9 cellular contexts compared by ENCODE assay signal in the genomic region with DNA sequence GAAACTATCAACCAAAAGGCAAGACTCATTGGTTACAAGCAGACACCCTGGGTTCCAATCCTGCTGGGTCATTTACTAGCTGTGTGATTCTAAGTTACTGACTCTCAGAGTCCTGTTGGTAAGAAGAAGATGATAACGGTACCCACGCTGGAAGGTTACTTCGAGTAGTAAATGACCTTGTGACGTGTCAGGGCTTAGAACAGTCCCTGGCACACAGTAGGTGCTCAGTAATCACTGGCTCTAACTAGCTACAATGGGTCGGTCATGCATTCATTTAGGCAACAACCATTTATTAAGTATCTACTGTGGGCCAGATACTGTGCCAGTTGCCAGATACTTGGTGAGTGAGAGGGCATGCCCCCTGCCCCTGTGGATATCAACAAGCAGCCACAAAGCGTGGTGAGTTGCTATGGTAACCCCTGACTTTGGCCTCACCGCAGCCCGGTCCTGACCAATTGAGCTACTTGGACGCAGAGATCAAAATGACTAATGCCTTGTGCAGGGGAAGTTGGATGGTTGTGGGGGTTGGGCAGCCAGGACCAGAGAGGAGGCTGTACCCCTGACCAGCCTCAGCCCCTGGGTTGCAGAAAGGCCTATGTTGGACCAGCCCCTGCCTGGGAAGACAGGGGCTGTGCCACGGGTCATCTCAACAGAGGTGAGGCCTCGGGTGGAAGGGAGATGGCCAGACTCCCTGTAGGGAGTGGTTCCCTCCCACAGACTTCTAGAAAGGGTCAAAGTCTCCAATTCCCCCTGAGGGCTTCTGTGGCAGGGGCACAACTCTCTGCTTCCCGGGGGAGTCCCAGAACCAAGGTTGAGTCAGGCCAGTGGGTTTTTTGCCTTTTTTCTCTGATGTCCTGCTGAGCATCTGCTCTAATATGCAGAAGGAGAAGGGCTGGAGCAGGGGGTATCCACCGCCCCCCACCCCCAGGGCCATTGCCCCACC. TPM values are rescaled to one million over a fixed set of nuclear protein-coding genes. Genes with fewer than 3 reads are reported as not detected.
DNase-seq lines count a peak whose midpoint lies in the region; ATAC-seq and TF ChIP-seq lines count a peak whose summit lies in the region.
"Had no signal": no experiment of that assay in that cellular context is flagged by ENCODE, and none has a peak within 500 bp of the region (broad histone marks: within the 10 kb centered on the region; RNA-seq: fewer than 3 reads in every experiment).

No MANE protein-coding gene starts in this region.

- ATAC-seq in Right ventricle myocardium inferior (no peak), left lobe of liver (peak; percentile 32), HG03135 (IDR thresholded peaks at IDR 0.05; ENCODE audit: unreplicated experiment) (no peak)
- no peak for ATAC-seq in activated naive CD8-positive, alpha-beta T cell treated with anti-CD3 and anti-CD28 coated beads, Interleukin-2, amount 10 ng/mL, durations not matched to agents 7 days and 5 days (ENCODE audit: low read depth)

- WGBS in lower leg skin, 2 donors, result 74 to 82% methylated on average over 11 to 13 of the region's 13 CpGs

- TF ChIP-seq POLR2A in vagina (IDR thresholded peaks at IDR 0.05) (no peak), lower leg skin (IDR thresholded peaks at IDR 0.05) (no peak)

- H3K27ac Mint-ChIP-seq in activated naive CD8-positive, alpha-beta T cell treated with anti-CD3 and anti-CD28 coated beads, Interleukin-2, amount 10 ng/mL, durations not matched to agents 7 days and 5 days, result peak overlapping the region; percentile 30
- H3K27ac Mint-ChIP-seq: activated B cell treated with CpG ODN at 0.5 μM for 24 hours had no signal

- TF ChIP-seq CTCF in vagina (IDR thresholded peaks at IDR 0.05) (no peak), lower leg skin (IDR thresholded peaks at IDR 0.05) (no peak)

- DNase-seq in Right ventricle myocardium inferior (ENCODE audit: missing footprints), result peak; percentile 75
- DNase-seq in cardiac septum (ENCODE audit: low spot score), result no peak
- DNase-seq in activated naive CD8-positive, alpha-beta T cell treated with anti-CD3 and anti-CD28 coated beads, Interleukin-2, amount 10 ng/mL, durations not matched to agents 7 days and 5 days, result no peak
- DNase-seq in left lobe of liver (ENCODE audit: low spot score), result no peak
- no peak for DNase-seq in vagina (ENCODE audit: extremely low spot score in 2 of 2)
- DNase-seq in lower leg skin (ENCODE audit: low spot score in 2 of 2), result no peak
- no peak for DNase-seq in iPS-NIHi7 (ENCODE audit: extremely low spot score)
- DNase-seq: activated B cell treated with CpG ODN at 0.5 μM for 24 hours had no signal

- H3K4me3 Mint-ChIP-seq in activated naive CD8-positive, alpha-beta T cell treated with anti-CD3 and anti-CD28 coated beads, Interleukin-2, amount 10 ng/mL, durations not matched to agents 7 days and 5 days, result no peak overlapping the region
- H3K4me3 Mint-ChIP-seq: activated B cell treated with CpG ODN at 0.5 μM for 24 hours had no signal

- intact Hi-C loops in Right ventricle myocardium inferior (cut with DNase I), result loop anchor here (2.0 kb wide), 1 partner anchor 17 kb away; the partner anchor contains the start of gene DHRS3
- intact Hi-C loops in cardiac septum (cut with DNase I), result no loop called here
- intact Hi-C loops in vagina (cut with DNase I), result no loop called here
- intact Hi-C loops in lower leg skin (cut with DNase I; ENCODE audit: low total_unique reads), result no loop called here

- H3K9me3 ChIP-seq in vagina, result no peaks in the 10 kb centered on the region

- no peak overlapping the region for H3K4me3 ChIP-seq in vagina
- H3K4me3 ChIP-seq in lower leg skin (ENCODE audit: low read depth, poor library complexity, severe bottlenecking), result no peak overlapping the region

- peaks cover 3% of the 10 kb centered on the region for H3K9me3 Mint-ChIP-seq in activated naive CD8-positive, alpha-beta T cell treated with anti-CD3 and anti-CD28 coated beads, Interleukin-2, amount 10 ng/mL, durations not matched to agents 7 days and 5 days

- H3K27me3 Mint-ChIP-seq in activated naive CD8-positive, alpha-beta T cell treated with anti-CD3 and anti-CD28 coated beads, Interleukin-2, amount 10 ng/mL, durations not matched to agents 7 days and 5 days, result no peaks in the 10 kb centered on the region

- peaks cover 84% of the 10 kb centered on the region for H3K4me1 ChIP-seq in vagina

- H3K36me3 ChIP-seq in vagina, result no peaks in the 10 kb centered on the region

- H3K36me3 Mint-ChIP-seq in activated naive CD8-positive, alpha-beta T cell treated with anti-CD3 and anti-CD28 coated beads, Interleukin-2, amount 10 ng/mL, durations not matched to agents 7 days and 5 days, result peaks cover 28% of the 10 kb centered on the region

- no peaks in the 10 kb centered on the region for H3K27me3 ChIP-seq in vagina

- H3K4me1 Mint-ChIP-seq in activated naive CD8-positive, alpha-beta T cell treated with anti-CD3 and anti-CD28 coated beads, Interleukin-2, amount 10 ng/mL, durations not matched to agents 7 days and 5 days, result peaks cover 73% of the 10 kb centered on the region

- POLR2A ChIA-PET in activated naive CD8-positive, alpha-beta T cell treated with anti-CD3 and anti-CD28 coated beads, Interleukin-2, amount 10 ng/mL, durations not matched to agents 7 days and 5 days (lab: Charles Lee), result interaction anchor here (1.3 to 7.3 kb wide), 2 partner anchors 11 to 15 kb away, joined by 3 to 98 read pairs; partner anchors contain the start of gene DHRS3

- H3K27ac ChIP-seq in vagina, result peak overlapping the region; percentile 80

RNA-seq across cellular contexts. Expression of gene DHRS3, which starts 16.0 kb away (rescaled TPM):
- total RNA-seq in Right ventricle myocardium inferior (81.0 TPM), cardiac septum (41.8 TPM), left lobe of liver (175 TPM), vagina (111 TPM), lower leg skin (100 to 1,000 TPM in 3 of 4 donors, 10 to 100 TPM in 1; 92.4 to 130 (median 107) TPM)
- 100 to 1,000 TPM; 105 to 109 TPM for total RNA-seq in activated naive CD8-positive, alpha-beta T cell treated with anti-CD3 and anti-CD28 coated beads, Interleukin-2, amount 10 ng/mL, durations not matched to agents 7 days and 5 days

RNA-seq across cellular contexts. Expression of gene AADACL4, which starts 41.9 kb away (rescaled TPM):
- total RNA-seq in Right ventricle myocardium inferior (not detected), cardiac septum (not detected), left lobe of liver (not detected), vagina (not detected), lower leg skin (under 1 TPM in 1 of 4 donors, not detected in 3; 0.59 TPM)
- not detected for total RNA-seq in activated naive CD8-positive, alpha-beta T cell treated with anti-CD3 and anti-CD28 coated beads, Interleukin-2, amount 10 ng/mL, durations not matched to agents 7 days and 5 days
- total RNA-seq: activated B cell treated with CpG ODN at 0.5 μM for 24 hours had no signal
